In the genomic region with DNA sequence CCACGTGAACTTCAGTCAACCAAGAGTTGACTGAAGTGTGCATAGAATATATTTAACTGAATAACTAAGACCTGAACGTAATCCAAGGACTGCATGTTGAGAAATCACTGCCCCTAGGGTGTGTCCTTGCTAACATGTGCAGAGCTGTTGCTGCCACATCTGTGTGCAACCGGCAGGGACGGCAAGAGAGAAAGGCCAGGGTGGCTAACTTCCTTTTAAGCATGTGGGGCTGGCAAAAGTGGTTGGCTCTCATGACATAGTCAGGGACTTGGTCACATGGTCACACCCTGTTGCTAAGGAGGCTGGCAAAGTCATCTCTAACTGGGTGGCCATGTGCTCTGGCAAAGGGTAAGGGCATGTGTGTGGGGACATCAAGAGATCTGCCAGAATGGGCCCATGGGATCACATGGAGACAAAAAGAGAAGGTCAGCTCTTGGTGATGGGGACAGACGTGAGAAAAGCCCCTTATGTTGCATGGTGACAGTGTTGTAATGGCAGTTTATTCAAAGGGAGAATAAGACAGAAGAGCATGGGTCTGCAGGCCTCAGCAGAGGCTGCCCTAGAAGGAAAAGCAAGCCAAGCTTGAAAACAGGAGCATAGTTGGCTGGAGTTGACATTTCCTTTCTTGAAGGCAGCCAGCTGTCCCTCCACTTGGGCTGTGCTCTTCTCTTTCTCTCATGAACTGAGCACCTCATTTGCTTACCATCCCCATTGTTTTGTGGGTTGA, we compare ENCODE assay signal across 20 cellular contexts. TPM values are rescaled to one million over a fixed set of nuclear protein-coding genes. Genes with fewer than 3 reads are reported as not detected.
A peak's percentile ranks its signal among the peaks of the same experiment; 100 is the strongest.
DNase-seq lines count a peak whose midpoint lies in the region; ATAC-seq and TF ChIP-seq lines count a peak whose summit lies in the region.
"Had no signal": no experiment of that assay in that cellular context is flagged by ENCODE, and none has a peak within 500 bp of the region (broad histone marks: within the 10 kb centered on the region; RNA-seq: fewer than 3 reads in every experiment).

No MANE protein-coding gene starts in this region.

- H3K9me3 ChIP-seq in left ventricle myocardium inferior (replicated peaks): no peaks in the 10 kb centered on the region
- H3K9me3 ChIP-seq: HAP-1 had no signal

- H3K4me1 ChIP-seq in left ventricle myocardium inferior: no peaks in the 10 kb centered on the region
- H3K4me1 ChIP-seq: HAP-1 had no signal

- no peaks in the 10 kb centered on the region for H3K27me3 ChIP-seq in left ventricle myocardium inferior (ENCODE audit: low read depth)
- H3K27me3 ChIP-seq: brain microvascular endothelial cell had no signal

- H3K36me3 ChIP-seq in left ventricle myocardium inferior: no peaks in the 10 kb centered on the region
- H3K36me3 ChIP-seq: brain microvascular endothelial cell, HAP-1 had no signal

- H3K27ac ChIP-seq in left ventricle myocardium inferior (replicated peaks): peak overlapping the region; percentile 42
- H3K27ac ChIP-seq: brain microvascular endothelial cell had no signal

- no peak for TF ChIP-seq CTCF in left ventricle myocardium inferior (IDR thresholded peaks at IDR 0.05; ENCODE audit: borderline replicate concordance)

- H3K4me3 ChIP-seq in left ventricle myocardium inferior: no peak overlapping the region
- H3K4me3 ChIP-seq: HAP-1, lung had no signal

- peak; percentile 37 for DNase-seq in MV-4-11 (lab: John Stamatoyannopoulos, UW)
- DNase-seq in cerebellum (ENCODE audit: low spot score): peak; percentile 27
- peak; percentile 41 for DNase-seq in left ventricle myocardium inferior
- DNase-seq in stimulated activated CD8-positive, alpha-beta memory T cell treated with anti-CD3 and anti-CD28 coated beads, Interleukin-4, amount 100 ng/mL, for 48 hours: peak; percentile 16
- no peak for DNase-seq in NCI-H128 (lab: John Stamatoyannopoulos, UW; ENCODE audit: unreplicated experiment)
- no peak for DNase-seq in dedifferentiated amniotic fluid mesenchymal stem cell (ENCODE audit: extremely low spot score)
- DNase-seq: activated naive CD4-positive, alpha-beta T cell treated with anti-CD3 and anti-CD28 coated beads, Interleukin-2, amount 50 U/mL, for 16 hours; activated T-cell treated with anti-CD3 and anti-CD28 coated beads for 4 hours; brain microvascular endothelial cell; natural killer cell; NCI-H1694 treated with DMSO at 0.1 percent for 48 hours; NCI-H226; NK-92 treated with Interleukin-12 subunit alpha and Interleukin-12 subunit beta, amount 100 ng/mL, for 24 hours; SIG-M5 had no signal

- intact Hi-C loops in left ventricle myocardium inferior (cut with micrococcal nuclease): no loop called here

- ATAC-seq in HG03439 (IDR thresholded peaks at IDR 0.05; ENCODE audit: unreplicated experiment): no peak
- ATAC-seq: activated CD4-positive, CD25-positive, alpha-beta regulatory T cell treated with anti-CD3 and anti-CD28 coated beads, Interleukin-2, amount 50 U/mL, for 24 hours had no signal

RNA-seq across cellular contexts. Expression of a gene that starts 52.5 kb away (rescaled TPM):
- total RNA-seq in cerebellum: 11.4 TPM
- 1.6 TPM for total RNA-seq in left ventricle myocardium inferior
- total RNA-seq: B cell, LHCN-M2 had no signal

Comparison
In these comparisons a context has a peak if more than half of its experiments do, and no peak if none do; other contexts are left out.
1. DNase-seq: peak in MV-4-11 (single experiment), cerebellum (single experiment), left ventricle myocardium inferior (single experiment) and stimulated activated CD8-positive, alpha-beta memory T cell treated with anti-CD3 and anti-CD28 coated beads, Interleukin-4, amount 100 ng/mL, for 48 hours (single experiment); none in NCI-H128 (single experiment) and dedifferentiated amniotic fluid mesenchymal stem cell (single experiment).